In the genomic region with DNA sequence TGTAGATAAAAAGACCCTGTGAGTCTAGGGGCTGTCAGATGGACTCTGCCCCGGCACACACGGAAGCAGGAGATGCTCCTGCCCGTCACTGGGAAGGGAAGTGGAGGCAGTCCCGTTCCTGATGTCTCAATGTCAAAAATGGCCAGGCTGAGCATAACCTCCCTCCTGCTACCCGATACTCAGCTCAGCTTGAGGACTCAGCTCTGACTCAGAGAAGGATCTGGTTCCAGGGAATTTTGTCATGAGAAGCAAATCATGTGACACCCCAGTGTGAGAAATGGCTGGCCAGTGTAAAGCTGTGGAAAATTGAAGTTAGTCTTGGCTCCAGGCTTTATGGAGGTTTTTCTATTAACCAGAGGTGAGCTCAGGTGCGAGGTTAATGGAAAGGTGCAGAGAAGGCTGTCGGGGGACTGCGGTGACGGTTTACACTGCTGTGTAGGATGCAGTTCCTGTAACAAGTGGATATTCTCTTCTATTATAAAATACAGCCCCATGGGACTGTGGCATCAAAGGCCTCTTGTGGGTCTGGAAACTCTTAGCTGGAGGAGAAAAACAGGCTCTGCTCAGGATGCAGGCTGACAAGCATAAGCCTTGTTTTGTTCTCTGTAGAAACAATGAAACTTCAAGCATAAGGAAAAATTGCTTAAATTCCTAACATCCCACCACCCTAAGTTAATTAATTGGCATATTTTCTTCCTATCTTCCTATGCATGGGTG, we compare ENCODE assay signal across 8 cellular contexts. TPM values are rescaled to one million over a fixed set of nuclear protein-coding genes. Genes with fewer than 3 reads are reported as not detected.
A peak's percentile ranks its signal among the peaks of the same experiment; 100 is the strongest.
DNase-seq lines count a peak whose midpoint lies in the region; ATAC-seq and TF ChIP-seq lines count a peak whose summit lies in the region.

No MANE protein-coding gene starts in this region.

- no peak overlapping the region for H3K4me3 ChIP-seq in AG09309 (ENCODE audit: control insufficient read depth, low read depth, low read length)
- H3K4me3 ChIP-seq in mesendoderm (ENCODE audit: low read length), result no peak overlapping the region

- no peak overlapping the region for H4K5ac ChIP-seq in mesendoderm (ENCODE audit: low read length)

- WGBS in mesendoderm (ENCODE audit: extremely low coverage, insufficient coverage, low lambda C conversion rate), result no CpG with 5 or more reads among the region's 9 CpGs

- TF ChIP-seq CTCF in AG09309 (IDR thresholded peaks at IDR 0.05; ENCODE audit: control insufficient read depth, insufficient read depth, low read depth, low read length, missing control alignments), result no peak

- no peak overlapping the region for H3K4ac ChIP-seq in mesendoderm (ENCODE audit: low read depth, low read length)

- H3K56ac ChIP-seq in mesendoderm (ENCODE audit: low read length), result no peak overlapping the region

- no peaks in the 10 kb centered on the region for H3K79me2 ChIP-seq in mesendoderm (ENCODE audit: control insufficient read depth, insufficient read depth, low read length)

- H3K4me1 ChIP-seq in mesendoderm (ENCODE audit: control insufficient read depth, low read depth, low read length), result no peaks in the 10 kb centered on the region

- no peak overlapping the region for H2BK5ac ChIP-seq in mesendoderm (ENCODE audit: low read length)

- H3K9ac ChIP-seq in mesendoderm (ENCODE audit: low read length), result no peak overlapping the region

- H2BK120ac ChIP-seq in mesendoderm (ENCODE audit: low read depth, low read length), result no peak overlapping the region

- no peak overlapping the region for H2BK15ac ChIP-seq in mesendoderm (replicated peaks; ENCODE audit: low read depth)

- H3K27ac ChIP-seq in cingulate gyrus (ENCODE audit: low read depth, low read length) (peak overlapping the region; percentile 80), mesendoderm (ENCODE audit: low read depth, low read length) (no peak overlapping the region)

- no peak for ATAC-seq in GM18907 (IDR thresholded peaks at IDR 0.05; ENCODE audit: unreplicated experiment)
- ATAC-seq in HG02870 (IDR thresholded peaks at IDR 0.05; ENCODE audit: unreplicated experiment), result no peak

- H3K79me1 ChIP-seq in mesendoderm (ENCODE audit: low read length), result no peaks in the 10 kb centered on the region

- H3K27me3 ChIP-seq in mesendoderm (ENCODE audit: insufficient read depth, low read length, poor library complexity), result no peaks in the 10 kb centered on the region

- H3K36me3 ChIP-seq in mesendoderm (ENCODE audit: control insufficient read depth, insufficient read depth, low read length), result no peaks in the 10 kb centered on the region

- DNase-seq in AG09309 (ENCODE audit: low read depth), result peak; percentile 52
- peak; percentile 20 for DNase-seq in NCI-H128 (lab: John Stamatoyannopoulos, UW; ENCODE audit: unreplicated experiment)
- DNase-seq in mesendoderm, result peak; percentile 58
- DNase-seq in stimulated activated CD4-positive, alpha-beta T cell treated with anti-CD3 and anti-CD28 coated beads, Interleukin-12 subunit alpha, Interleukin-12 subunit beta, amount 100 ng/mL, for 4 hours, result no peak
- no peak for DNase-seq in activated gamma-delta T cell treated with Interleukin-2 at 50 U/mL for 16 hours

- H3K4me2 ChIP-seq in mesendoderm (ENCODE audit: low read length), result no peak overlapping the region

- H2AK5ac ChIP-seq in mesendoderm (ENCODE audit: low read length), result no peak overlapping the region

- no peak overlapping the region for H3K18ac ChIP-seq in mesendoderm (ENCODE audit: low read length)

- H3K23ac ChIP-seq in mesendoderm (ENCODE audit: low read length), result no peak overlapping the region

- H4K8ac ChIP-seq in mesendoderm (ENCODE audit: low read depth, low read length), result no peak overlapping the region

RNA-seq across cellular contexts. Expression of a gene that starts 24.7 kb away (rescaled TPM):
- polyA plus RNA-seq in mesendoderm (2013, experiment 1 of 2), result 17.4 TPM
- polyA plus RNA-seq in mesendoderm (2013, experiment 2 of 2), result 16.8 TPM

Comparison
In these comparisons a context has a peak if more than half of its experiments do, and no peak if none do; other contexts are left out.
1. DNase-seq: peak in AG09309 (single experiment), NCI-H128 (single experiment) and mesendoderm (single experiment); none in stimulated activated CD4-positive, alpha-beta T cell treated with anti-CD3 and anti-CD28 coated beads, Interleukin-12 subunit alpha, Interleukin-12 subunit beta, amount 100 ng/mL, for 4 hours (single experiment) and activated gamma-delta T cell treated with Interleukin-2 at 50 U/mL for 16 hours (single experiment).